8 cellular contexts compared by ENCODE assay signal in genomic region chr6:39137235-39137634, GRCh38. TPM values are rescaled to one million over a fixed set of nuclear protein-coding genes. Genes with fewer than 3 reads are reported as not detected.
DNase-seq lines count a peak whose midpoint lies in the region; ATAC-seq and TF ChIP-seq lines count a peak whose summit lies in the region.

No MANE protein-coding gene starts in this region.

- no peak overlapping the region for H3K4me3 Mint-ChIP-seq in activated T-helper 2 cell treated with anti-CD3 and anti-CD28 coated beads, Interferon-gamma antibody, Interleukin-2, Interleukin-4, amounts not matched to agents 10 μg/mL and 5 μg/mL and 100 μg/mL, durations not matched to agents 14 hours and 24 hours and 36 hours (ENCODE audit: low read depth)
- no peak overlapping the region for H3K4me3 Mint-ChIP-seq in CD14-positive monocyte

- H3K27ac Mint-ChIP-seq in activated T-helper 2 cell treated with anti-CD3 and anti-CD28 coated beads, Interferon-gamma antibody, Interleukin-2, Interleukin-4, amounts not matched to agents 10 μg/mL and 5 μg/mL and 100 μg/mL, durations not matched to agents 14 hours and 24 hours and 36 hours: no peak overlapping the region
- H3K27ac Mint-ChIP-seq in CD14-positive monocyte: no peak overlapping the region

- H3K9me3 Mint-ChIP-seq in activated T-helper 2 cell treated with anti-CD3 and anti-CD28 coated beads, Interferon-gamma antibody, Interleukin-2, Interleukin-4, amounts not matched to agents 10 μg/mL and 5 μg/mL and 100 μg/mL, durations not matched to agents 14 hours and 24 hours and 36 hours: no peaks in the 10 kb centered on the region
- H3K9me3 Mint-ChIP-seq in CD14-positive monocyte: peaks cover 0 to 11% (median 1%) of the 10 kb centered on the region in 7 donors

- ATAC-seq in sciatic nerve (no peak), GM18909 (IDR thresholded peaks at IDR 0.05; ENCODE audit: poor library complexity, unreplicated experiment) (no peak)

- H3K4me1 Mint-ChIP-seq in activated T-helper 2 cell treated with anti-CD3 and anti-CD28 coated beads, Interferon-gamma antibody, Interleukin-2, Interleukin-4, amounts not matched to agents 10 μg/mL and 5 μg/mL and 100 μg/mL, durations not matched to agents 14 hours and 24 hours and 36 hours (ENCODE audit: low read depth): peaks cover 6% of the 10 kb centered on the region
- no peaks in the 10 kb centered on the region for H3K4me1 Mint-ChIP-seq in CD14-positive monocyte

- TF ChIP-seq CTCF in CD14-positive monocyte (IDR thresholded peaks at IDR 0.05): no peak

- intact Hi-C loops in activated T-helper 2 cell treated with anti-CD3 and anti-CD28 coated beads, Interferon-gamma antibody, Interleukin-2, Interleukin-4, amounts not matched to agents 10 μg/mL and 5 μg/mL and 100 μg/mL, durations not matched to agents 14 hours and 24 hours and 36 hours (cut with micrococcal nuclease): no loop called here
- intact Hi-C loops in sciatic nerve (cut with DNase I) (no loop called here), CD14-positive monocyte (cut with micrococcal nuclease) (no loop called here)

- DNase-seq in AG08396 (ENCODE audit: low spot score): peak; percentile 26
- peak; percentile 14 for DNase-seq in HuH-7.5 (ENCODE audit: low spot score)
- peak; percentile 21 for DNase-seq in activated T-helper 2 cell treated with anti-CD3 and anti-CD28 coated beads, Interferon-gamma antibody, Interleukin-2, Interleukin-4, amounts not matched to agents 10 μg/mL and 5 μg/mL and 100 μg/mL, durations not matched to agents 14 hours and 24 hours and 36 hours (ENCODE audit: low spot score)
- peak; percentile 28 for DNase-seq in kidney glomerular epithelial cell (lab: John Stamatoyannopoulos, UW)
- no peak for DNase-seq in sciatic nerve (ENCODE audit: low spot score)
- DNase-seq in NCI-H2081 (lab: John Stamatoyannopoulos, UW): no peak
- DNase-seq in CD14-positive monocyte (ENCODE audit: low spot score): no peak

- H3K36me3 Mint-ChIP-seq in activated T-helper 2 cell treated with anti-CD3 and anti-CD28 coated beads, Interferon-gamma antibody, Interleukin-2, Interleukin-4, amounts not matched to agents 10 μg/mL and 5 μg/mL and 100 μg/mL, durations not matched to agents 14 hours and 24 hours and 36 hours (ENCODE audit: low read depth): no peaks in the 10 kb centered on the region
- H3K36me3 Mint-ChIP-seq in CD14-positive monocyte: no peaks in the 10 kb centered on the region

- peaks cover 5% of the 10 kb centered on the region for H3K27me3 Mint-ChIP-seq in activated T-helper 2 cell treated with anti-CD3 and anti-CD28 coated beads, Interferon-gamma antibody, Interleukin-2, Interleukin-4, amounts not matched to agents 10 μg/mL and 5 μg/mL and 100 μg/mL, durations not matched to agents 14 hours and 24 hours and 36 hours (ENCODE audit: low read depth)
- H3K27me3 Mint-ChIP-seq in CD14-positive monocyte (ENCODE audit: low read depth in 3 of 3): peaks cover 5 to 14% (median 9%) of the 10 kb centered on the region in 3 donors

RNA-seq across cellular contexts. Expression of gene SAYSD1, which starts 22.2 kb away (rescaled TPM):
- total RNA-seq in activated T-helper 2 cell treated with anti-CD3 and anti-CD28 coated beads, Interferon-gamma antibody, Interleukin-2, Interleukin-4, amounts not matched to agents 10 μg/mL and 5 μg/mL and 100 μg/mL, durations not matched to agents 14 hours and 24 hours and 36 hours: 16.9 and 17.1 TPM in 2 replicates
- total RNA-seq in sciatic nerve: 15.3 TPM
- polyA plus RNA-seq in CD14-positive monocyte: 10 to 100 TPM; 12.0 to 15.5 TPM

Comparison
In these comparisons a context has a peak if more than half of its experiments do, and no peak if none do; other contexts are left out.
1. DNase-seq: peak in AG08396 (single experiment), HuH-7.5 (single experiment), activated T-helper 2 cell treated with anti-CD3 and anti-CD28 coated beads, Interferon-gamma antibody, Interleukin-2, Interleukin-4, amounts not matched to agents 10 μg/mL and 5 μg/mL and 100 μg/mL, durations not matched to agents 14 hours and 24 hours and 36 hours (single experiment) and kidney glomerular epithelial cell (single experiment); none in sciatic nerve (single experiment), NCI-H2081 (0 of 2) and CD14-positive monocyte (single experiment).